8 cellular contexts compared by ENCODE assay signal in genomic region chr22:38305481-38306448, GRCh38. TPM values are rescaled to one million over a fixed set of nuclear protein-coding genes. Genes with fewer than 3 reads are reported as not detected.
DNase-seq lines count a peak whose midpoint lies in the region; ATAC-seq and TF ChIP-seq lines count a peak whose summit lies in the region.

No MANE protein-coding gene starts in this region.

- peaks cover 0 to 15% of the 10 kb centered on the region in 2 donors for H3K36me3 Mint-ChIP-seq in activated naive CD4-positive, alpha-beta T cell treated with anti-CD3 and anti-CD28 coated beads, Interleukin-2, amount 50 U/mL, for 72 hours

- peak overlapping the region; percentile 28; the same call in 1 of the 2 replicates for H3K27ac ChIP-seq in HEK293 (ENCODE audit: extremely low read depth, low read depth, low read length)
- H3K27ac ChIP-seq in right atrium auricular region: peak overlapping the region; percentile 65 to 66

- H3K4me3 ChIP-seq in HEK293 (ENCODE audit: low read depth, low read length) (no peak overlapping the region), right atrium auricular region (no peak overlapping the region)

- peak overlapping the region; percentile 37 to 82 for H3K27ac Mint-ChIP-seq in activated naive CD4-positive, alpha-beta T cell treated with anti-CD3 and anti-CD28 coated beads, Interleukin-2, amount 50 U/mL, for 72 hours

- H3K27me3 ChIP-seq in right atrium auricular region: no peaks in the 10 kb centered on the region

- H3K9me3 Mint-ChIP-seq in activated naive CD4-positive, alpha-beta T cell treated with anti-CD3 and anti-CD28 coated beads, Interleukin-2, amount 50 U/mL, for 72 hours: no peaks in the 10 kb centered on the region

- peak; percentile 40 for ATAC-seq in GM18508 (IDR thresholded peaks at IDR 0.05; ENCODE audit: insufficient read depth, unreplicated experiment)
- peak; percentile 81 to 91 for ATAC-seq in activated naive CD4-positive, alpha-beta T cell treated with anti-CD3 and anti-CD28 coated beads, Interleukin-2, amount 50 U/mL, for 72 hours

- TF ChIP-seq CTCF in HEK293 (tag by site-specific recombination; IDR thresholded peaks at IDR 0.05) (peak; percentile 58), right atrium auricular region (IDR thresholded peaks at IDR 0.05) (no peak)

- H3K4me1 ChIP-seq in HEK293 (ENCODE audit: control insufficient read depth, insufficient read depth, low read length) (peaks cover 5% of the 10 kb centered on the region; the same call in 1 of the 2 replicates), right atrium auricular region (peaks cover 0 to 76% of the 10 kb centered on the region in 2 donors)

- H3K36me3 ChIP-seq in HEK293 (ENCODE audit: control insufficient read depth in 2 of 2, insufficient read depth in 1 of 2, low read length in 2 of 2) (peaks cover 21 to 92% of the 10 kb centered on the region in 2 experiments), right atrium auricular region (peaks cover 32% of the 10 kb centered on the region)

- POLR2A ChIA-PET in HEK293 (lab: Yijun Ruan, JAX): interaction anchor here (0.5 to 1.2 kb wide), 6 partner anchors 9 to 230 kb away, joined by 3 to 6 read pairs (median 4); partner anchors contain the start of gene PLA2G6

- H3K9me3 ChIP-seq in HEK293 (ENCODE audit: control insufficient read depth, insufficient read depth, low read depth, low read length) (no peaks in the 10 kb centered on the region), right atrium auricular region (no peaks in the 10 kb centered on the region)

- DNase-seq in NCI-H146 treated with DMSO at 0.1 percent for 48 hours (lab: John Stamatoyannopoulos, UW; ENCODE audit: unreplicated experiment) (peak; percentile 5), right atrium auricular region (ENCODE audit: low spot score) (no peak), LoVo (ENCODE audit: low spot score) (no peak), NCI-H187 (lab: John Stamatoyannopoulos, UW) (no peak)
- peak in 1 of 2 donors; percentile 41 for DNase-seq in activated naive CD4-positive, alpha-beta T cell treated with anti-CD3 and anti-CD28 coated beads, Interleukin-2, amount 50 U/mL, for 72 hours (ENCODE audit: low spot score in 2 of 2)
- DNase-seq in stimulated activated CD4-positive, alpha-beta T cell treated with anti-CD3 and anti-CD28 coated beads, Interleukin-2, amount 100 ng/mL, for 24 hours: peak; percentile 32 to 40

- CTCF ChIA-PET in HEK293 (lab: Yijun Ruan, JAX): interaction anchor here (0.6 to 2.1 kb wide), 9 partner anchors 8 to 191 kb away, joined by 3 to 6 read pairs (median 4); no protein-coding TSS in a partner anchor

TF ChIP-seq in HEK293, 187 proteins besides CTCF, POLR2A, EP300 and RAD21 (continues in another document):
- TF ChIP-seq WT1 (tag by site-specific recombination; IDR thresholded peaks at IDR 0.05): no peak
- TF ChIP-seq ZNF830 (tag by site-specific recombination; IDR thresholded peaks at IDR 0.05; ENCODE audit: low read depth): no peak
- no peak for TF ChIP-seq ZNF518A (tag by site-specific recombination; conservative IDR thresholded peaks at IDR 0.05; ENCODE audit: low read depth)
- no peak for TF ChIP-seq ZNF398 (tag by site-specific recombination; IDR thresholded peaks at IDR 0.05)
- TF ChIP-seq ZNF24 (tag by site-specific recombination; IDR thresholded peaks at IDR 0.05): no peak
- TF ChIP-seq ZNF692 (tag by site-specific recombination; IDR thresholded peaks at IDR 0.05): no peak
- TF ChIP-seq PBX3 (CRISPR knock-in tag; IDR thresholded peaks at IDR 0.05): no peak
- TF ChIP-seq ZBTB26 (tag by site-specific recombination; optimal IDR thresholded peaks at IDR 0.05): no peak
- no peak for TF ChIP-seq ZNF626 (tag by site-specific recombination; IDR thresholded peaks at IDR 0.05)
- no peak for TF ChIP-seq KLF7 (tag by site-specific recombination; IDR thresholded peaks at IDR 0.05; ENCODE audit: borderline replicate concordance)
- TF ChIP-seq ZNF169 (tag by site-specific recombination; IDR thresholded peaks at IDR 0.05): no peak
- peak; percentile 71 for TF ChIP-seq OSR2 (tag by site-specific recombination; IDR thresholded peaks at IDR 0.05)
- no peak for TF ChIP-seq ZNF174 (tag by site-specific recombination; IDR thresholded peaks at IDR 0.05)

RNA-seq across cellular contexts. Expression of gene CSNK1E, which starts 11.5 kb away (rescaled TPM):
- 100 to 1,000 TPM in 1 of 2 donors, 10 to 100 TPM in 1; 99.6 to 110 TPM for total RNA-seq in activated naive CD4-positive, alpha-beta T cell treated with anti-CD3 and anti-CD28 coated beads, Interleukin-2, amount 50 U/mL, for 72 hours
- 10 to 100 TPM; 41.8 to 78.8 TPM for total RNA-seq in right atrium auricular region

RNA-seq across cellular contexts. Expression of gene TMEM184B, which starts 33.0 kb away (rescaled TPM):
- total RNA-seq in activated naive CD4-positive, alpha-beta T cell treated with anti-CD3 and anti-CD28 coated beads, Interleukin-2, amount 50 U/mL, for 72 hours: 10 to 100 TPM; 21.4 to 22.0 TPM
- 10 to 100 TPM; 51.2 to 76.1 TPM for total RNA-seq in right atrium auricular region

Comparison
In these comparisons a context has a peak if more than half of its experiments do, and no peak if none do; other contexts are left out.
1. DNase-seq: peak in NCI-H146 treated with DMSO at 0.1 percent for 48 hours (single experiment) and stimulated activated CD4-positive, alpha-beta T cell treated with anti-CD3 and anti-CD28 coated beads, Interleukin-2, amount 100 ng/mL, for 24 hours (2 of 2); none in right atrium auricular region (single experiment), LoVo (single experiment) and NCI-H187 (0 of 2).